Comparison of ENCODE assay signal across 10 cellular contexts in the genomic region with DNA sequence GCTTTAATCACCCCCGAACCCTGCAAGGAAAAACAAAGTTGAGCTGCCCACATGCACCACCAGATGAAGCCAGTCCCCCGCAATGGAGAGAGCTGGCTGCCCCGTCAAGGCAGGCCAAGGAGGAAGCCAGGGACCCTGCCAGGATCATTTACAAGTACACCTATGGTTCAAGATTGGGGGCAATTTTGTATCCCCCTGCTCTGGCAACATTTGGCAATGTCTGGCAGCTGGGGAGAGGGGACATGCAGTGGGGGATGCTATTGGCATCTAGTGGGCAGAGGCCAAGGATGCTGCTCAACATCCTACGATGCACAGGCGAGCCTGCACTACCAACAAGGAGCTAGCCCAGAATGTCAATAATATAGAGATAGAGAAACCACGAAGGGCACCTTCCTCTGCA. TPM values are rescaled to one million over a fixed set of nuclear protein-coding genes. Genes with fewer than 3 reads are reported as not detected.
A peak's percentile ranks its signal among the peaks of the same experiment; 100 is the strongest.
DNase-seq lines count a peak whose midpoint lies in the region; ATAC-seq and TF ChIP-seq lines count a peak whose summit lies in the region.
"Had no signal": no experiment of that assay in that cellular context is flagged by ENCODE, and none has a peak within 500 bp of the region (broad histone marks: within the 10 kb centered on the region; RNA-seq: fewer than 3 reads in every experiment).

No MANE protein-coding gene starts in this region.

- no peak for DNase-seq in CD4-positive, alpha-beta T cell
- DNase-seq in Jurkat, Clone E6-1 (ENCODE audit: low read depth, low spot score) = no peak
- no peak for DNase-seq in choroid plexus epithelial cell (ENCODE audit: low read depth)
- DNase-seq in neural progenitor cell (ENCODE audit: low spot score) = no peak
- no peak for DNase-seq in effector CD4-positive, alpha-beta T cell
- no peak for DNase-seq in ACHN
- no peak for DNase-seq in NCI-H82 treated with DMSO at 0.1 percent for 48 hours (lab: John Stamatoyannopoulos, UW; ENCODE audit: unreplicated experiment)
- DNase-seq: NCI-H1105 treated with DMSO at 0.1 percent for 48 hours had no signal

- H3K36me3 Mint-ChIP-seq in CD4-positive, alpha-beta T cell (ENCODE audit: low read depth) = peaks cover 45% of the 10 kb centered on the region
- H3K36me3 Mint-ChIP-seq in neural progenitor cell = peaks cover 2% of the 10 kb centered on the region

- no peak for TF ChIP-seq CTCF in CD4-positive, alpha-beta T cell (IDR thresholded peaks at IDR 0.05)
- TF ChIP-seq CTCF in choroid plexus epithelial cell (conservative IDR thresholded peaks at IDR 0.05; ENCODE audit: low read depth, low read length) = no peak
- TF ChIP-seq CTCF in neural progenitor cell (IDR thresholded peaks at IDR 0.05) = no peak

- no peak overlapping the region for H3K9ac ChIP-seq in neural progenitor cell

- in situ Hi-C loops in ACHN (cut with HindIII; ENCODE audit: low pct_ligation_motif_present, low pct_unique_long_range_greater_than_20kb, low sequenced_read_pairs) = no loop called here

- H3K4me1 Mint-ChIP-seq in CD4-positive, alpha-beta T cell (ENCODE audit: low read depth) = peaks cover 31% of the 10 kb centered on the region
- H3K4me1 Mint-ChIP-seq in neural progenitor cell = peaks cover 24% of the 10 kb centered on the region

- no peaks in the 10 kb centered on the region for H3K36me3 ChIP-seq in neural progenitor cell

- no peaks in the 10 kb centered on the region for H3K27me3 ChIP-seq in CD4-positive, alpha-beta T cell (ENCODE audit: control insufficient read depth, insufficient read depth, low read length)
- no peaks in the 10 kb centered on the region for H3K27me3 ChIP-seq in neural progenitor cell

- peak overlapping the region; percentile 79; the same call in 1 of the 2 replicates for H3K4me3 ChIP-seq in Jurkat, Clone E6-1 (ENCODE audit: low read length)
- peak overlapping the region; percentile 11 for H3K4me3 ChIP-seq in choroid plexus epithelial cell (ENCODE audit: low read depth, low read length)
- peak overlapping the region; percentile 69 for H3K4me3 ChIP-seq in neural progenitor cell

- peak overlapping the region; percentile 100 for H3K4me3 Mint-ChIP-seq in CD4-positive, alpha-beta T cell
- peak overlapping the region; percentile 90 for H3K4me3 Mint-ChIP-seq in neural progenitor cell

- intact Hi-C loops in CD4-positive, alpha-beta T cell (cut with DNase I, micrococcal nuclease) = loop anchor here (1.0 to 10.0 kb wide), 5 partner anchors 16 to 1027 kb away; partner anchors contain the start of genes CNNM4 (in 1 of the 2), COX5B (in 1 of the 2), KANSL3 (in 1 of the 2) and TMEM131 (in 1 of the 2)

- H3K79me2 ChIP-seq in neural progenitor cell (ENCODE audit: low read depth) = peaks cover 29% of the 10 kb centered on the region

- POLR2A ChIA-PET in CD4-positive, alpha-beta T cell (lab: Charles Lee) = interaction anchor here (2.5 to 8.4 kb wide), 3 partner anchors 8 to 72 kb away, joined by 12 to 244 read pairs (median 24); partner anchors contain the start of genes ANKRD36B and COX5B

- no peaks in the 10 kb centered on the region for H3K9me3 ChIP-seq in CD4-positive, alpha-beta T cell (ENCODE audit: control insufficient read depth, low read length)
- no peaks in the 10 kb centered on the region for H3K9me3 ChIP-seq in neural progenitor cell (ENCODE audit: low read depth)

- H3F3A ChIP-seq in neural progenitor cell (ENCODE audit: low read depth) = peaks cover 30% of the 10 kb centered on the region

- H3K9me3 Mint-ChIP-seq in CD4-positive, alpha-beta T cell = no peaks in the 10 kb centered on the region
- no peaks in the 10 kb centered on the region for H3K9me3 Mint-ChIP-seq in neural progenitor cell

- H3K27ac ChIP-seq in CD4-positive, alpha-beta T cell (ENCODE audit: low read depth, low read length) = peak overlapping the region; percentile 92
- no peak overlapping the region for H3K27ac ChIP-seq in neural progenitor cell

- H3K4me2 ChIP-seq in neural progenitor cell = peak overlapping the region; percentile 95

- CTCF ChIA-PET in CD4-positive, alpha-beta T cell (lab: Charles Lee) = interaction anchor here (1.7 to 2.0 kb wide), 3 partner anchors 11 to 71 kb away, joined by 6 to 15 read pairs (median 10); no protein-coding TSS in a partner anchor

- H4K20me1 ChIP-seq in neural progenitor cell (ENCODE audit: low read depth) = peaks cover 34% of the 10 kb centered on the region

- H3K27ac Mint-ChIP-seq in CD4-positive, alpha-beta T cell = peak overlapping the region; percentile 99
- no peak overlapping the region for H3K27ac Mint-ChIP-seq in neural progenitor cell

- no peaks in the 10 kb centered on the region for H3K27me3 Mint-ChIP-seq in CD4-positive, alpha-beta T cell
- peaks cover 3% of the 10 kb centered on the region for H3K27me3 Mint-ChIP-seq in neural progenitor cell (ENCODE audit: insufficient read depth, low read depth)

- H2AFZ ChIP-seq in neural progenitor cell (replicated peaks) = no peak overlapping the region

- ATAC-seq in CD4-positive, alpha-beta T cell (ENCODE audit: poor library complexity) = no peak
- no peak for ATAC-seq in HG03432 (IDR thresholded peaks at IDR 0.05; ENCODE audit: unreplicated experiment)

- peaks cover 17% of the 10 kb centered on the region for H3K4me1 ChIP-seq in neural progenitor cell

RNA-seq across cellular contexts. Expression of gene ACTR1B, which starts 1.9 kb away (rescaled TPM):
- 10 to 100 TPM; 89.5 to 92.8 TPM for total RNA-seq in CD4-positive, alpha-beta T cell
- polyA plus RNA-seq in Jurkat, Clone E6-1 (2012; ENCODE audit: insufficient read depth, insufficient read length) = 71.1 TPM
- total RNA-seq in neural progenitor cell (ENCODE audit: low replicate concordance) = 42.9 and 73.2 TPM in 2 replicates

RNA-seq across cellular contexts. Expression of gene C2orf92, which starts 7.6 kb away (rescaled TPM):
- total RNA-seq in CD4-positive, alpha-beta T cell = 10 to 100 TPM; 12.4 to 13.4 TPM
- 0.86 TPM for polyA plus RNA-seq in Jurkat, Clone E6-1 (2012; ENCODE audit: insufficient read depth, insufficient read length)
- total RNA-seq in neural progenitor cell (ENCODE audit: low replicate concordance) = 3.3 and 6.2 TPM in 2 replicates

RNA-seq across cellular contexts. Expression of gene COX5B, which starts 16.1 kb away (rescaled TPM):
- 100 to 1,000 TPM; 112 to 121 TPM for total RNA-seq in CD4-positive, alpha-beta T cell
- 304 TPM for polyA plus RNA-seq in Jurkat, Clone E6-1 (2012; ENCODE audit: insufficient read depth, insufficient read length)
- 148 and 181 TPM in 2 replicates for total RNA-seq in neural progenitor cell (ENCODE audit: low replicate concordance)

RNA-seq across cellular contexts. Expression of gene ZAP70, which starts 51.4 kb away (rescaled TPM):
- 100 to 1,000 TPM; 440 to 470 TPM for total RNA-seq in CD4-positive, alpha-beta T cell
- 186 TPM for polyA plus RNA-seq in Jurkat, Clone E6-1 (2012; ENCODE audit: insufficient read depth, insufficient read length)
- 0.37 TPM in 1 of 2 replicates, not detected in the other for total RNA-seq in neural progenitor cell (ENCODE audit: low replicate concordance)
- total RNA-seq: bronchial epithelial cell had no signal

Comparison
In these comparisons a context has a peak if more than half of its experiments do, and no peak if none do; other contexts are left out.
1. H3K4me3 ChIP-seq: peak in every context shown above with its lines; median percentile 79 in Jurkat, Clone E6-1; 69 in neural progenitor cell; 11 in choroid plexus epithelial cell.